ENCODE assay signal across 6 cellular contexts in the genomic region with DNA sequence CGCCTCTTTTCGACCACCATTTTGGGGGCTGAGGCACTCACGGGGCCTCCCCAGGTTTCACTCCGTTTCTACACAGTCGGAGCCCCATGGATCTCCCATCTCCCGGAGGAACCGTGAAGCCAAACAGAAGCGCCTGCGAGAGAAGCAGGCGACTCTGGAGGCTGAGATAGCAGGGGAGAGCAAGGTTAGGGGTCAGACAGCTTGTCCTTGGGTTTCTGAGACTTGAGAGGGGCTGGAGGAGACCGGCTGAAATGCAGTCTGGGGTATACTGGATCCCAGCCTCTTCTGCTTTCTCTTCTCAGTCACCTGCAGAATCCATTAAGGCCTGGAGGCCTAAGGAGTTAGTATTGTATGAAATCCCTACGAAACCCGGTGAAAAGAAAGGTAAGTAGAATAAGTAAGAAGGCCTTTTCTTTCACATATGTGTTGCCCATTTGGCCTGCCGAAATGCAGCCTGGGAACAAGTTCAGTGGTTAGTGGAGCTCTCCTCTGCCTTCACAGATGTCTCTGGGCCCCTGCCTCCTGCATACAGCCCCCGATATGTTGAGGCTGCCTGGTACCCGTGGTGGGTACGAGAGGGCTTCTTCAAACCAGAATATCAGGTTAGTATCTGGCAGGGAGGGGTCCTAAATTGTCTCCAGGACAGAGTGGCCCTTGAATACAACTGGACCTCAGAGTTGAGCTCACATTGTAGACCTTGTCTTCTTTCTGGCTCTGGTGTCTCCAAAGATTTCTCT. TPM values are rescaled to one million over a fixed set of nuclear protein-coding genes. Genes with fewer than 3 reads are reported as not detected.
DNase-seq lines count a peak whose midpoint lies in the region; ATAC-seq and TF ChIP-seq lines count a peak whose summit lies in the region.

No MANE protein-coding gene starts in this region.

- H3K9me3 Mint-ChIP-seq in neural crest cell: no peaks in the 10 kb centered on the region

- peak overlapping the region; percentile 82 for H3K4me3 Mint-ChIP-seq in neural crest cell

- no peak for DNase-seq in Jurkat, Clone E6-1 (ENCODE audit: low read depth, low spot score)
- DNase-seq in brain microvascular endothelial cell (no peak), neural crest cell (ENCODE audit: low read depth, low spot score) (no peak), NCI-H2029 (lab: John Stamatoyannopoulos, UW) (no peak)

- ATAC-seq in HG03139 (IDR thresholded peaks at IDR 0.05; ENCODE audit: unreplicated experiment) (no peak), HG02588 (IDR thresholded peaks at IDR 0.05; ENCODE audit: unreplicated experiment) (no peak)

- TF ChIP-seq CTCF in brain microvascular endothelial cell (IDR thresholded peaks at IDR 0.05; ENCODE audit: low read depth, low read length, missing control alignments) (no peak), neural crest cell (conservative IDR thresholded peaks at IDR 0.05) (no peak)

- H3K36me3 Mint-ChIP-seq in neural crest cell (ENCODE audit: low read depth): peaks cover 13% of the 10 kb centered on the region

- peaks cover 36% of the 10 kb centered on the region for H3K4me1 Mint-ChIP-seq in neural crest cell

- H3K36me3 ChIP-seq in brain microvascular endothelial cell (replicated peaks): peaks cover 24% of the 10 kb centered on the region

- H3K27ac Mint-ChIP-seq in neural crest cell (ENCODE audit: unreplicated experiment): peak overlapping the region; percentile 81

- no peaks in the 10 kb centered on the region for H3K27me3 ChIP-seq in brain microvascular endothelial cell (replicated peaks)

- H3K4me3 ChIP-seq in Jurkat, Clone E6-1 (ENCODE audit: low read length): peak overlapping the region; percentile 71
- peak overlapping the region; percentile 57 for H3K4me3 ChIP-seq in brain microvascular endothelial cell (ENCODE audit: low read depth, low read length)

- H3K27me3 Mint-ChIP-seq in neural crest cell (ENCODE audit: low read depth): no peaks in the 10 kb centered on the region

- H3K27ac ChIP-seq in brain microvascular endothelial cell: peak overlapping the region; percentile 55

- in situ Hi-C loops in brain microvascular endothelial cell (cut with HindIII; ENCODE audit: low pct_ligation_motif_present, low sequenced_read_pairs): no loop called here

RNA-seq across cellular contexts. Expression of gene VARS2, which starts 1.0 kb away (rescaled TPM):
- polyA plus RNA-seq in Jurkat, Clone E6-1 (2012; ENCODE audit: insufficient read depth, insufficient read length): 70.9 TPM
- 61.3 and 68.2 TPM in 2 replicates for total RNA-seq in neural crest cell

RNA-seq across cellular contexts. Expression of gene GTF2H4, which starts 7.0 kb away (rescaled TPM):
- 71.0 TPM for polyA plus RNA-seq in Jurkat, Clone E6-1 (2012; ENCODE audit: insufficient read depth, insufficient read length)
- 72.6 and 78.5 TPM in 2 replicates for total RNA-seq in neural crest cell

RNA-seq across cellular contexts. Expression of gene SFTA2, which starts 16.9 kb away (rescaled TPM):
- not detected for polyA plus RNA-seq in Jurkat, Clone E6-1 (2012; ENCODE audit: insufficient read depth, insufficient read length)
- not detected in 2 replicates for total RNA-seq in neural crest cell

RNA-seq across cellular contexts. Expression of gene MUCL3, which starts 25.8 kb away (rescaled TPM):
- not detected for polyA plus RNA-seq in Jurkat, Clone E6-1 (2012; ENCODE audit: insufficient read depth, insufficient read length)
- total RNA-seq in neural crest cell: not detected in 2 replicates

RNA-seq across cellular contexts. Expression of gene DDR1, which starts 30.7 kb away (rescaled TPM):
- 12.3 TPM for polyA plus RNA-seq in Jurkat, Clone E6-1 (2012; ENCODE audit: insufficient read depth, insufficient read length)
- total RNA-seq in neural crest cell: 160 and 178 TPM in 2 replicates
